Comparison of ENCODE assay signal across 9 cellular contexts in the genomic region with DNA sequence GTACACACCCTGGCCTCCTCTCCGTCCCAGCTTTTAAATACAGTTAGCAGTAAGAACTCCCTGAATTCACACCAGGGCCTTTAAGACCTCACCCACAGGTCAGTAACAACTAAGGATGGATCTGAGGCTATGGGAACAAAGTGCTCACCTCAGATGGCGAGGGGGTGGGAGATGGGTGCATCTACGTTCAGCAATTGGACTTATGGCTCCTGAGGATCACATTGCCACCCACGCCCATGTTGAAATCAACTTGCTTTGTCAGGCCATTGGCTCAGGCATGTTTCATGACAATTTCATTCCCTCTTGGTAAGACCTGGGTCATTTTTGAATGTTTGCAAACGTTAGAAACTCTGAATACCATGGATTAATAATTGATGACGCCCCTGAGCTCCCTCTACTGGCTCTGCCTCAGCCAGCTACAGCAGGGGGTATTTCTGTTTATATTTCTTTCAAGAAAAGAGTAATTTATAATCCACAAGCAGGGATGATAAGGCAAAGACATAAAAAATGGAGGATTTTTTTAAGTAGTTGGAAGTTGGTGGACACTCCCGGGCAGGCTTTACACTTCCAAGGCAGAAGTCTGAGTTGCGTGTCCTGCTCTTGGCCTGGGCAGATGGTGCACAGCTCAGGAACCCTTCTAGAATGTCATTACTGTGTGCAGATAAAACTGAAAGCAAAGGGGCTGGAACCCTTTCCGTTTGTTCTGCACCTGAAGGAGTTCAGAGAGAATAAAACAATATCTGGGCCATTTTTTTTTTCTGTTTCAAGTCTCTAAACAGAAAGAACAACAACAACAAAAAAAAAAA. TPM values are rescaled to one million over a fixed set of nuclear protein-coding genes. Genes with fewer than 3 reads are reported as not detected.
DNase-seq lines count a peak whose midpoint lies in the region; ATAC-seq and TF ChIP-seq lines count a peak whose summit lies in the region.
"Had no signal": no experiment of that assay in that cellular context is flagged by ENCODE, and none has a peak within 500 bp of the region (broad histone marks: within the 10 kb centered on the region; RNA-seq: fewer than 3 reads in every experiment).

No MANE protein-coding gene starts in this region.

- no peaks in the 10 kb centered on the region for H3K9me3 ChIP-seq in neural progenitor cell (ENCODE audit: low read depth)

- POLR2A ChIA-PET in activated CD8-positive, alpha-beta T cell treated with anti-CD3 and anti-CD28 coated beads, Interleukin-2, amount 10 ng/mL, durations not matched to agents 7 days and 5 days (lab: Charles Lee) = interaction anchor here (0.7 to 7.0 kb wide), 5 partner anchors 13 to 622 kb away, joined by 3 to 135 read pairs (median 11); partner anchors contain the start of genes H3-3A and LBR

- H3K4me1 Mint-ChIP-seq in activated CD8-positive, alpha-beta T cell treated with anti-CD3 and anti-CD28 coated beads, Interleukin-2, amount 10 ng/mL, durations not matched to agents 7 days and 5 days (ENCODE audit: low read depth) = peaks cover 54% of the 10 kb centered on the region
- H3K4me1 Mint-ChIP-seq in neural progenitor cell = peaks cover 17% of the 10 kb centered on the region

- H3K27ac ChIP-seq in neural progenitor cell = no peak overlapping the region
- H3K27ac ChIP-seq: parathyroid adenoma had no signal

- TF ChIP-seq CTCF in neural progenitor cell (IDR thresholded peaks at IDR 0.05) = peak; percentile 16

- no peaks in the 10 kb centered on the region for H3F3A ChIP-seq in neural progenitor cell (ENCODE audit: low read depth)

- DNase-seq in DMS 273 (lab: John Stamatoyannopoulos, UW; ENCODE audit: unreplicated experiment) = peak; percentile 45
- no peak for DNase-seq in DMS 273 treated with DMSO at 0.1 percent for 48 hours (lab: John Stamatoyannopoulos, UW)
- DNase-seq in activated CD8-positive, alpha-beta T cell treated with anti-CD3 and anti-CD28 coated beads, Interleukin-2, amount 10 ng/mL, durations not matched to agents 7 days and 5 days = no peak
- no peak for DNase-seq in neural progenitor cell (ENCODE audit: low spot score)
- no peak for DNase-seq in H7
- no peak for DNase-seq in HPDE6-E6E7 (ENCODE audit: extremely low spot score)
- no peak for DNase-seq in HUDEP-2 (lab: John Stamatoyannopoulos, UW; ENCODE audit: unreplicated experiment in 76 of 76)

- H3K4me1 ChIP-seq in neural progenitor cell = peaks cover under 1% of the 10 kb centered on the region
- H3K4me1 ChIP-seq: parathyroid adenoma had no signal

- H3K27me3 Mint-ChIP-seq in activated CD8-positive, alpha-beta T cell treated with anti-CD3 and anti-CD28 coated beads, Interleukin-2, amount 10 ng/mL, durations not matched to agents 7 days and 5 days (ENCODE audit: low read depth) = no peaks in the 10 kb centered on the region
- peaks cover 13% of the 10 kb centered on the region for H3K27me3 Mint-ChIP-seq in neural progenitor cell (ENCODE audit: insufficient read depth, low read depth)

- no peaks in the 10 kb centered on the region for H3K36me3 ChIP-seq in neural progenitor cell
- H3K36me3 ChIP-seq in H7 (replicated peaks; ENCODE audit: control insufficient read depth, insufficient read depth, low read length) = no peaks in the 10 kb centered on the region

- no peak overlapping the region for H3K4me3 ChIP-seq in neural progenitor cell
- no peak overlapping the region for H3K4me3 ChIP-seq in H7 (ENCODE audit: insufficient read depth, low read depth, low read length)

- H3K4me2 ChIP-seq in neural progenitor cell = no peak overlapping the region

- CTCF ChIA-PET in activated CD8-positive, alpha-beta T cell treated with anti-CD3 and anti-CD28 coated beads, Interleukin-2, amount 10 ng/mL, durations not matched to agents 7 days and 5 days (lab: Charles Lee) = interaction anchor here (0.7 to 7.8 kb wide), 8 partner anchors 12 to 122 kb away, joined by 3 to 139 read pairs (median 8); partner anchors contain the start of gene LBR

- no peaks in the 10 kb centered on the region for H4K20me1 ChIP-seq in neural progenitor cell (ENCODE audit: low read depth)

- no peaks in the 10 kb centered on the region for H3K27me3 ChIP-seq in neural progenitor cell
- H3K27me3 ChIP-seq in H7 (ENCODE audit: control insufficient read depth, insufficient read depth, low read length) = no peaks in the 10 kb centered on the region

- no peak overlapping the region for H3K9ac ChIP-seq in neural progenitor cell
- H3K9ac ChIP-seq: parathyroid adenoma had no signal

- no peak overlapping the region for H2AFZ ChIP-seq in neural progenitor cell (replicated peaks)
- H2AFZ ChIP-seq: parathyroid adenoma had no signal

- no peaks in the 10 kb centered on the region for H3K36me3 Mint-ChIP-seq in activated CD8-positive, alpha-beta T cell treated with anti-CD3 and anti-CD28 coated beads, Interleukin-2, amount 10 ng/mL, durations not matched to agents 7 days and 5 days (ENCODE audit: low read depth)
- no peaks in the 10 kb centered on the region for H3K36me3 Mint-ChIP-seq in neural progenitor cell

- ATAC-seq in HG02840 (IDR thresholded peaks at IDR 0.05; ENCODE audit: low FRiP score, unreplicated experiment) = peak; percentile 53
- ATAC-seq in activated CD8-positive, alpha-beta T cell treated with anti-CD3 and anti-CD28 coated beads, Interleukin-2, amount 10 ng/mL, durations not matched to agents 7 days and 5 days = no peak

- no peaks in the 10 kb centered on the region for H3K9me3 Mint-ChIP-seq in activated CD8-positive, alpha-beta T cell treated with anti-CD3 and anti-CD28 coated beads, Interleukin-2, amount 10 ng/mL, durations not matched to agents 7 days and 5 days (ENCODE audit: insufficient read depth)
- no peaks in the 10 kb centered on the region for H3K9me3 Mint-ChIP-seq in neural progenitor cell

- H3K4me3 Mint-ChIP-seq in activated CD8-positive, alpha-beta T cell treated with anti-CD3 and anti-CD28 coated beads, Interleukin-2, amount 10 ng/mL, durations not matched to agents 7 days and 5 days = peak overlapping the region; percentile 55
- H3K4me3 Mint-ChIP-seq in neural progenitor cell = peak overlapping the region; percentile 19

- no peaks in the 10 kb centered on the region for H3K79me2 ChIP-seq in neural progenitor cell (ENCODE audit: low read depth)
- H3K79me2 ChIP-seq: parathyroid adenoma had no signal

- peak overlapping the region; percentile 75 for H3K27ac Mint-ChIP-seq in activated CD8-positive, alpha-beta T cell treated with anti-CD3 and anti-CD28 coated beads, Interleukin-2, amount 10 ng/mL, durations not matched to agents 7 days and 5 days
- H3K27ac Mint-ChIP-seq in neural progenitor cell = peak overlapping the region; percentile 63

RNA-seq across cellular contexts. Expression of gene LBR, which starts 13.7 kb away (rescaled TPM):
- total RNA-seq in activated CD8-positive, alpha-beta T cell treated with anti-CD3 and anti-CD28 coated beads, Interleukin-2, amount 10 ng/mL, durations not matched to agents 7 days and 5 days = 100 to 1,000 TPM; 226 to 234 TPM
- total RNA-seq in neural progenitor cell (ENCODE audit: low replicate concordance) = 116 and 171 TPM in 2 replicates
- total RNA-seq in H7 (2014; rRNA removed; shearing (Covaris generic)) = 82.6 and 97.1 TPM in 2 replicates
